In the genomic region with DNA sequence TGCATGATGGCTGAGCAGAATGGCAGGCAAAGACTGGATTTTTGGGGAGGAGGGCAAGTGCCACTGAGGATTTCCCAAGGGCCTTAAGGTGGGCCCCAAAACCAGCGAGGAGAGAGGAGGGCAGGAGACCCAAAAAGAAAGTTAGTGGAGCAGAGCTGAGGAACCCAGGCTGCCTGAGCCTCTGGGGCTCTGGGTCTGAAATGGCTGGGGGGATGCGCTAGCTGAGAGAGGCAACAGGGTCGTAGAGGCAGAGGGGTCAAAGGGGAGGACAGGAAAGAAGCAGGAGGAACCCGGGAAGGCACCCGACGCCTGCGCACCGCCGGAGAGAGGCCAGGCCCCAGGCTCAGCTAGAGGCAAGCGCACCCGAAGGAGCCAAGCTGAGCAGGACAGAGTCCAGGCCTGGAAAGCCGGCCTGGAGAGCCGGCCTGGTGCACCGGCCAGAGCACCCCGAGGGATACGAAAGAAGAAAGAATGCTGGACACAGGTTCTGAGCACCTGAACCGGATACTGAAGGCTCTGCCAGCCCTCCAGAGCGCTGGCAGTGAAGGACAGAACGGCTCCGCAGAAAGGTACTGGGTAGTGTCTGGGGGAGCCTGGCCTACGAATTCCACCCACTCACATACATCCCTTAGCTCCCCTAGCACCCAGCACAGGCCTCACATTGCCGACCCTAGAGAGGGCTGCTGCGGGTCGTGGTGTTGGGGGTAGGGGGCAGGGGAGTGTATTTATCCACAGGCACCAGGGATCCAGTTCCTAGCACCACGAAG, we compare ENCODE assay signal across 24 cellular contexts. TPM values are rescaled to one million over a fixed set of nuclear protein-coding genes. Genes with fewer than 3 reads are reported as not detected.
"Had no signal": no experiment of that assay in that cellular context is flagged by ENCODE, and none has a peak within 500 bp of the region (broad histone marks: within the 10 kb centered on the region; RNA-seq: fewer than 3 reads in every experiment).

No MANE protein-coding gene starts in this region.

- ATAC-seq: activated naive CD8-positive, alpha-beta T cell treated with anti-CD3 and anti-CD28 coated beads, Interleukin-2, amount 50 U/mL, for 24 hours; activated T-cell treated with anti-CD3 and anti-CD28 coated beads, Interleukin-2, amount 50 U/mL, for 72 hours; foreskin keratinocyte; left ventricle myocardium superior; T-helper 17 cell had no signal

- H3K27ac ChIP-seq: foreskin keratinocyte, spleen, thoracic aorta, upper lobe of left lung had no signal

- H3K4me3 ChIP-seq: spleen, thoracic aorta, upper lobe of left lung had no signal

- H3K4me3 Mint-ChIP-seq: activated B cell treated with CpG ODN at 0.5 μM for 24 hours; activated naive CD8-positive, alpha-beta T cell treated with anti-CD3 and anti-CD28 coated beads, Interleukin-2, amount 50 U/mL, for 24 hours; nephron progenitor cell; T-helper 17 cell had no signal

- H3K36me3 ChIP-seq: spleen, thoracic aorta, upper lobe of left lung had no signal

- H3K4me1 ChIP-seq: foreskin keratinocyte had no signal

- H3K9me3 Mint-ChIP-seq: activated B cell treated with CpG ODN at 0.5 μM for 24 hours; activated naive CD8-positive, alpha-beta T cell treated with anti-CD3 and anti-CD28 coated beads, Interleukin-2, amount 50 U/mL, for 24 hours; activated T-cell treated with anti-CD3 and anti-CD28 coated beads, Interleukin-2, amount 50 U/mL, for 72 hours had no signal

- DNase-seq: activated B cell treated with CpG ODN at 0.5 μM for 24 hours; activated CD4-positive, alpha-beta T cell treated with anti-CD3 and anti-CD28 coated beads for 4 hours; activated CD4-positive, alpha-beta T cell treated with anti-CD3 and anti-CD28 coated beads, Interleukin-2, amount 50 U/mL, for 48 hours; activated CD8-positive, alpha-beta memory T cell treated with anti-CD3 and anti-CD28 coated beads, Interleukin-2, amount 50 U/mL, for 48 hours; activated gamma-delta T cell; activated naive CD4-positive, alpha-beta T cell treated with anti-CD3 and anti-CD28 coated beads, Interleukin-2, amount 50 U/mL, for 16 hours; activated naive CD8-positive, alpha-beta T cell treated with anti-CD3 and anti-CD28 coated beads, Interleukin-2, amount 50 U/mL, for 24 hours; activated T-cell treated with anti-CD3 and anti-CD28 coated beads, Interleukin-2, amount 50 U/mL, for 72 hours; cortex of kidney; foreskin keratinocyte; left ventricle myocardium superior; midbrain; nephron progenitor cell; posterior cingulate gyrus; spleen; stimulated activated CD4-positive, alpha-beta T cell treated with anti-CD3 and anti-CD28 coated beads, Interleukin-4, amount 100 ng/mL, for 1 hour; stimulated activated naive CD4-positive, alpha-beta T cell treated with Interleukin-2 at 50 U/mL for 16 hours; SW 1271; T-helper 17 cell; upper lobe of left lung had no signal

- H3K9me3 ChIP-seq: spleen, thoracic aorta, upper lobe of left lung had no signal

- H3K27ac Mint-ChIP-seq: activated B cell treated with CpG ODN at 0.5 μM for 24 hours; activated naive CD8-positive, alpha-beta T cell treated with anti-CD3 and anti-CD28 coated beads, Interleukin-2, amount 50 U/mL, for 24 hours; activated T-cell treated with anti-CD3 and anti-CD28 coated beads, Interleukin-2, amount 50 U/mL, for 72 hours; nephron progenitor cell; T-helper 17 cell had no signal

RNA-seq across cellular contexts. Expression of a gene that starts 4.2 kb away (rescaled TPM):
- total RNA-seq: activated B cell treated with CpG ODN at 0.5 μM for 24 hours; activated CD8-positive, alpha-beta memory T cell treated with anti-CD3 and anti-CD28 coated beads for 36 hours; activated T-cell treated with anti-CD3 and anti-CD28 coated beads, Interleukin-2, amount 50 U/mL, for 72 hours; left ventricle myocardium superior; spleen; T-helper 17 cell had no signal

RNA-seq across cellular contexts. Expression of a gene that starts 39.5 kb away (rescaled TPM):
- total RNA-seq: activated B cell treated with CpG ODN at 0.5 μM for 24 hours; activated CD8-positive, alpha-beta memory T cell treated with anti-CD3 and anti-CD28 coated beads for 36 hours; activated T-cell treated with anti-CD3 and anti-CD28 coated beads, Interleukin-2, amount 50 U/mL, for 72 hours; cerebellum; foreskin keratinocyte; glomerular endothelial cell; left ventricle myocardium superior; spleen; T-helper 17 cell had no signal
